In the genomic region with DNA sequence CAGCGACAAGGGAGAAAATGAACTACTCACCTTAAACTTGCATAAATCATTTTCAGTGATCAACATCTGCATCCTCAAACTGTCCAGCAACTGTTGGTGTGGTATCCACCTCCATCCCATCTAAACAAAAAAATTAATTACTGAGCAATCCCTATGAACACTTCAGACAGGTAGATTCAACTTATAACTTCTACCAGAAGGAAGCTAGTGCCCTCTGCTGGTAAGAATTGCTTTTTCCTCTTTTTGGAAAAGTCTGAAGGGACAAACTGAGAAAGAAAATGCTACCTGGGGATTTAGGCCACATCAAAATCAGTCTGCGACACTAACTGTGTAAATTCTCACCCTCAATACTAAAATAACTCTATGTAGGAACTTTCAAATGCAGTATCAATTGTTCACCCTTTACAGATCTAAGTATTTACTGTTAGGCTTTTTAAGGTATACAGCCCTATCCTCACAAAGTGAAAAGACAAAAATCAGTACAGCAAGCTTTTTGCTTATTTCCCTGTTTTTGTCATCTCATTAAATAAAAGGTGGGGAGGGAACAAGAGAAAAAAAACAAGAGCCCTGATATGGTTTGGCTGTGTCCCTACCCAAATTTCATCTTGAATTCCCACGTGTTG, we compare ENCODE assay signal across 8 cellular contexts. TPM values are rescaled to one million over a fixed set of nuclear protein-coding genes. Genes with fewer than 3 reads are reported as not detected.
A peak's percentile ranks its signal among the peaks of the same experiment; 100 is the strongest.
DNase-seq lines count a peak whose midpoint lies in the region; TF ChIP-seq lines count a peak whose summit lies in the region.

No MANE protein-coding gene starts in this region.

- H3K27ac ChIP-seq in DOHH2 (ENCODE audit: low read depth, low read length) (no peak overlapping the region), esophagus squamous epithelium (no peak overlapping the region), parathyroid adenoma (no peak overlapping the region)

- TF ChIP-seq POLR2A in esophagus squamous epithelium (IDR thresholded peaks at IDR 0.05) = no peak

- peak; percentile 72 for TF ChIP-seq CTCF in DOHH2 (IDR thresholded peaks at IDR 0.05; ENCODE audit: low read depth, low read length, poor library complexity, severe bottlenecking)
- peak; percentile 50 to 75 (median 60) for TF ChIP-seq CTCF in esophagus squamous epithelium (IDR thresholded peaks at IDR 0.05)
- peak; percentile 41 for TF ChIP-seq CTCF in parathyroid adenoma (IDR thresholded peaks at IDR 0.05)

- no peaks in the 10 kb centered on the region for H4K20me1 ChIP-seq in DOHH2 (ENCODE audit: control insufficient read depth, insufficient read depth, low read depth, low read length)

- H3K79me2 ChIP-seq in DOHH2 (ENCODE audit: control insufficient read depth, low read length) (no peaks in the 10 kb centered on the region), parathyroid adenoma (no peaks in the 10 kb centered on the region)

- H3K4me3 ChIP-seq in DOHH2 (ENCODE audit: low read length) = no peak overlapping the region
- H3K4me3 ChIP-seq in esophagus squamous epithelium = no peak overlapping the region
- no peak overlapping the region for H3K4me3 ChIP-seq in parathyroid adenoma (ENCODE audit: low read depth, low read length)

- H2AFZ ChIP-seq in parathyroid adenoma = no peak overlapping the region

- no peak overlapping the region for H3K9ac ChIP-seq in parathyroid adenoma

- H3K9me2 ChIP-seq in DOHH2 (replicated peaks; ENCODE audit: control insufficient read depth, low read length) = no peaks in the 10 kb centered on the region

- DNase-seq in KG1 (lab: John Stamatoyannopoulos, UW) (peak; percentile 46), RKO (ENCODE audit: low spot score) (peak; percentile 53), esophagus squamous epithelium (lab: John Stamatoyannopoulos, UW) (no peak), occipital lobe (lab: John Stamatoyannopoulos, UW) (no peak)
- DNase-seq in activated CD4-positive, CD25-positive, alpha-beta regulatory T cell treated with anti-CD3 and anti-CD28 coated beads, Interleukin-2, amount 50 U/mL, for 72 hours = no peak
- no peak for DNase-seq in stimulated activated naive CD4-positive, alpha-beta T cell treated with Interleukin-2 at 50 U/mL for 16 hours (lab: John Stamatoyannopoulos, UW)

- H3K9me3 ChIP-seq in DOHH2 (ENCODE audit: control insufficient read depth, insufficient read depth, low read length) (no peaks in the 10 kb centered on the region), esophagus squamous epithelium (no peaks in the 10 kb centered on the region), parathyroid adenoma (ENCODE audit: control insufficient read depth, low read length) (no peaks in the 10 kb centered on the region)

- 0 out of 2 replicates have a peak, but pooled peaks cover 6% of the 10 kb centered on the region for H3F3A ChIP-seq in DOHH2 (ENCODE audit: control insufficient read depth, insufficient read depth)

- WGBS in esophagus squamous epithelium, 2 donors = 85 to 87% methylated on average over 3 of the region's 3 CpGs

- no peaks in the 10 kb centered on the region for H3K4me1 ChIP-seq in DOHH2 (ENCODE audit: control insufficient read depth, low read length)
- no peaks in the 10 kb centered on the region for H3K4me1 ChIP-seq in esophagus squamous epithelium
- H3K4me1 ChIP-seq in parathyroid adenoma = no peaks in the 10 kb centered on the region

- no peaks in the 10 kb centered on the region for H3K27me3 ChIP-seq in DOHH2 (ENCODE audit: control insufficient read depth, low read length)
- H3K27me3 ChIP-seq in esophagus squamous epithelium = no peaks in the 10 kb centered on the region
- H3K27me3 ChIP-seq in parathyroid adenoma (ENCODE audit: control insufficient read depth, insufficient read depth, low read length) = no peaks in the 10 kb centered on the region

- H3K4me2 ChIP-seq in DOHH2 (ENCODE audit: low read length) (no peak overlapping the region), parathyroid adenoma (ENCODE audit: low read length) (no peak overlapping the region)

- H3K36me3 ChIP-seq in DOHH2 (ENCODE audit: control insufficient read depth, low read length) (peaks cover 89% of the 10 kb centered on the region), esophagus squamous epithelium (peaks cover 8 to 100% (median 26%) of the 10 kb centered on the region in 3 donors), parathyroid adenoma (ENCODE audit: control insufficient read depth, insufficient read depth, low read length) (no peaks in the 10 kb centered on the region)

- intact Hi-C loops in esophagus squamous epithelium (cut with DNase I) = no loop called here

RNA-seq across cellular contexts. Expression of a gene that starts 17.9 kb away (rescaled TPM):
- 100 to 1,000 TPM in 2 of 4 donors, 10 to 100 TPM in 2; 27.5 to 140 (median 84.2) TPM for total RNA-seq in esophagus squamous epithelium
- total RNA-seq in occipital lobe = 177 TPM

RNA-seq across cellular contexts. Expression of a gene that starts 29.9 kb away (rescaled TPM):
- total RNA-seq in esophagus squamous epithelium = under 1 TPM in 2 of 4 donors, not detected in 2; 0.18 to 0.19 TPM
- total RNA-seq in occipital lobe = 5.9 TPM

Comparison
In these comparisons a context has a peak if more than half of its experiments do, and no peak if none do; other contexts are left out.
1. DNase-seq: peak in KG1 (single experiment) and RKO (single experiment); none in esophagus squamous epithelium (single experiment), activated CD4-positive, CD25-positive, alpha-beta regulatory T cell treated with anti-CD3 and anti-CD28 coated beads, Interleukin-2, amount 50 U/mL, for 72 hours (single experiment), stimulated activated naive CD4-positive, alpha-beta T cell treated with Interleukin-2 at 50 U/mL for 16 hours (single experiment) and occipital lobe (single experiment).
2. Peak in every context shown above with its lines, with median percentiles within 50 percentile points of each other: CTCF ChIP-seq.